Comparison of ENCODE assay signal across 1 cellular context in genomic region chr15:51731549-51732267, GRCh38.
A peak's percentile ranks its signal among the peaks of the same experiment; 100 is the strongest.
TF ChIP-seq lines count a peak whose summit lies in the region.

No MANE protein-coding gene starts in this region.

TF ChIP-seq in K562, 482 proteins besides CTCF, POLR2A, EP300 and RAD21 (continued from another document):
- peak; percentile 61; the same call in 1 of the 2 replicates for TF ChIP-seq HMBOX1 (IDR thresholded peaks at IDR 0.05)
- TF ChIP-seq MYBL2 (IDR thresholded peaks at IDR 0.05; ENCODE audit: low read depth): peak; percentile 58; the same call in 1 of the 2 replicates
- no peak for TF ChIP-seq MYBL2 (CRISPR knock-in tag; IDR thresholded peaks at IDR 0.05; ENCODE audit: borderline replicate concordance)
- peak; percentile 62 to 64; a peak in 1 of 4 replicates for TF ChIP-seq FOXK2 (conservative IDR thresholded peaks at IDR 0.05 in 1 of 2, IDR thresholded peaks at IDR 0.05 in 1 of 2; ENCODE audit: low read depth in 2 of 2)
- no peak for TF ChIP-seq FOXA3 (CRISPR knock-in tag; conservative IDR thresholded peaks at IDR 0.05 in 1 of 2, IDR thresholded peaks at IDR 0.05 in 1 of 2)
- no peak for TF ChIP-seq TAL1 (IDR thresholded peaks at IDR 0.05)
- 0 out of 6 replicates have a peak, but pooled peaks of 1 of the 3 experiments have one; percentile 30 for TF ChIP-seq ZBTB11 (CRISPR knock-in tag; IDR thresholded peaks at IDR 0.05)
